Comparison of ENCODE assay signal across 31 cellular contexts in the genomic region with DNA sequence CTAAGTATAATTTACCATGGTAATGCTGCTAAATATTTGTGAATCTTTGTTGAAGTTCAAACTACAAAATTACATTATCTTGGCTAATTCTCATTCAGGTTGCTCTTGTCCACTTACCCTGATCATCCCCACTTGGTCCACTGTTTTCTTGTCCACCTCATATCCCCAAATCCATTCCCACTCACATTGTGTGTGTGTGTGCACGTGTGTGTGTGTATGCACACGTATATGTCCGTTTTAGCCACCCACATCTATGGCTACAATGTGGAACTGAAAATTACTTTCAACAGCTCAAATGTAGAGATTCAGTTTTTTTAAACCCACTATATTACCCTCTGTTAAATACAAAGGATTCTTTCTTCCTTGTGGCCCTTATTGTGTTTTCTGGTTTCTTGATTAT. TPM values are rescaled to one million over a fixed set of nuclear protein-coding genes. Genes with fewer than 3 reads are reported as not detected.
"Had no signal": no experiment of that assay in that cellular context is flagged by ENCODE, and none has a peak within 500 bp of the region (broad histone marks: within the 10 kb centered on the region; RNA-seq: fewer than 3 reads in every experiment).

No MANE protein-coding gene starts in this region.

- H3K79me2 ChIP-seq: parathyroid adenoma had no signal

- H3K27me3 Mint-ChIP-seq: progenitor cell of endocrine pancreas had no signal

- FAIRE-seq: urothelium cell line had no signal

- H3K36me3 Mint-ChIP-seq: neural progenitor cell; stimulated activated naive B cell treated with anti-CD40 and anti-IgM and Interleukin-4, amounts not matched to agents 10 μg/mL and 1 μg/mL and 100 μg/mL, for 72 hours had no signal

- H3K4me2 ChIP-seq: neural progenitor cell, smooth muscle cell had no signal

- H3K9me3 ChIP-seq: ovary, psoas muscle, spleen, stomach, thoracic aorta, thyroid gland, tibial nerve, upper lobe of left lung, vagina had no signal

- H2AFZ ChIP-seq: neural progenitor cell, parathyroid adenoma had no signal

- H3K4me1 Mint-ChIP-seq: natural killer cell had no signal

- H3K4me1 ChIP-seq: parathyroid adenoma, psoas muscle had no signal

- H3K27ac Mint-ChIP-seq: naive thymus-derived CD4-positive, alpha-beta T cell; natural killer cell; nephron; neural progenitor cell; progenitor cell of endocrine pancreas; stimulated activated naive B cell treated with anti-CD40 and anti-IgM and Interleukin-4, amounts not matched to agents 10 μg/mL and 1 μg/mL and 100 μg/mL, for 72 hours; stimulated activated naive CD8-positive, alpha-beta T cell treated with anti-CD3 and anti-CD28 coated beads, Interleukin-15, Interleukin-2, amounts not matched to agents 100 ng/mL and 50 ng/mL, for 24 hours had no signal

- H3K9me3 Mint-ChIP-seq: nephron; neural progenitor cell; stimulated activated naive CD8-positive, alpha-beta T cell treated with anti-CD3 and anti-CD28 coated beads, Interleukin-15, Interleukin-2, amounts not matched to agents 100 ng/mL and 50 ng/mL, for 24 hours had no signal

- H3K36me3 ChIP-seq: neural progenitor cell, ovary, spleen, stomach, thoracic aorta, thyroid gland, tibial nerve, upper lobe of left lung, vagina had no signal

- DNase-seq: naive thymus-derived CD4-positive, alpha-beta T cell; natural killer cell; occipital lobe; ovary; posterior cingulate gyrus; psoas muscle; right cardiac atrium; spleen; stimulated activated CD4-positive, alpha-beta T cell treated with anti-CD3 and anti-CD28 coated beads, Interleukin-12 subunit alpha, Interleukin-12 subunit beta, amount 100 ng/mL, for 4 hours; stimulated activated CD4-positive, alpha-beta T cell treated with anti-CD3 and anti-CD28 coated beads, Interleukin-1b, Interleukin-23, amount 100 ng/mL, for 48 hours; stimulated activated CD4-positive, alpha-beta T cell treated with anti-CD3 and anti-CD28 coated beads, Interleukin-4, amount 100 ng/mL, for 1 hour; stimulated activated CD4-positive, alpha-beta T cell treated with anti-CD3 and anti-CD28 coated beads, Interleukin-4, amount 100 ng/mL, for 4 hours; stimulated activated CD8-positive, alpha-beta memory T cell treated with anti-CD3 and anti-CD28 coated beads, Interleukin-4, amount 100 ng/mL, for 48 hours; stimulated activated naive B cell treated with anti-CD40 and anti-IgM and Interleukin-4, amounts not matched to agents 10 μg/mL and 1 μg/mL and 100 μg/mL, for 72 hours; stimulated activated naive CD4-positive, alpha-beta T cell treated with Interleukin-2 at 50 U/mL for 16 hours; stomach; thyroid gland; trophoblast cell; upper lobe of left lung had no signal

- H3K27ac ChIP-seq: neural progenitor cell, ovary, parathyroid adenoma, psoas muscle, skin epidermis, spleen, stomach, thoracic aorta, thyroid gland, tibial nerve, upper lobe of left lung, vagina had no signal

- ATAC-seq: naive thymus-derived CD4-positive, alpha-beta T cell; natural killer cell; psoas muscle; right cardiac atrium; sciatic nerve; stimulated activated naive B cell treated with anti-CD40 and anti-IgM and Interleukin-4, amounts not matched to agents 10 μg/mL and 1 μg/mL and 100 μg/mL, for 72 hours had no signal

- H3K4me3 ChIP-seq: neural progenitor cell, ovary, psoas muscle, skin epidermis, smooth muscle cell, spleen, stomach, thoracic aorta, thyroid gland, tibial nerve, upper lobe of left lung, vagina had no signal

- H3K9ac ChIP-seq: neural progenitor cell, parathyroid adenoma had no signal

- H3K27me3 ChIP-seq: ovary, vagina had no signal

- H3K4me3 Mint-ChIP-seq: naive thymus-derived CD4-positive, alpha-beta T cell; natural killer cell; nephron; neural progenitor cell; stimulated activated naive B cell treated with anti-CD40 and anti-IgM and Interleukin-4, amounts not matched to agents 10 μg/mL and 1 μg/mL and 100 μg/mL, for 72 hours; stimulated activated naive CD8-positive, alpha-beta T cell treated with anti-CD3 and anti-CD28 coated beads, Interleukin-15, Interleukin-2, amounts not matched to agents 100 ng/mL and 50 ng/mL, for 24 hours had no signal

RNA-seq across cellular contexts. Expression of gene MEIS2, which starts 15.2 kb away (rescaled TPM):
- polyA plus RNA-seq: naive thymus-derived CD4-positive, alpha-beta T cell had no signal
